11 cellular contexts compared by ENCODE assay signal in genomic region chr15:65384505-65384894, GRCh38. TPM values are rescaled to one million over a fixed set of nuclear protein-coding genes. Genes with fewer than 3 reads are reported as not detected.
A peak's percentile ranks its signal among the peaks of the same experiment; 100 is the strongest.
DNase-seq lines count a peak whose midpoint lies in the region; ATAC-seq and TF ChIP-seq lines count a peak whose summit lies in the region.
"Had no signal": no experiment of that assay in that cellular context is flagged by ENCODE, and none has a peak within 500 bp of the region (broad histone marks: within the 10 kb centered on the region; RNA-seq: fewer than 3 reads in every experiment).

No MANE protein-coding gene starts in this region.

- intact Hi-C loops in A673 (cut with micrococcal nuclease; ENCODE audit: unreplicated experiment): loop anchor here (10.0 kb wide), 1 partner anchor 350 kb away; no protein-coding TSS in a partner anchor
- intact Hi-C loops in Right ventricle myocardium superior (cut with DNase I): no loop called here

- H2BK5ac ChIP-seq in trophoblast cell (ENCODE audit: low read depth, low read length, poor library complexity): no peak overlapping the region

- no peak for TF ChIP-seq CTCF in Loucy (conservative IDR thresholded peaks at IDR 0.05; ENCODE audit: low read length)
- no peak for TF ChIP-seq CTCF in chondrocyte (IDR thresholded peaks at IDR 0.05)
- TF ChIP-seq CTCF in endodermal cell (conservative IDR thresholded peaks at IDR 0.05): no peak
- no peak for TF ChIP-seq CTCF in A673 (conservative IDR thresholded peaks at IDR 0.05; ENCODE audit: low read depth, low read length)

- H3K9ac ChIP-seq in Loucy (ENCODE audit: low read depth, low read length, poor library complexity, severe bottlenecking): peak overlapping the region; percentile 79
- H3K9ac ChIP-seq in trophoblast cell (ENCODE audit: low read length): no peak overlapping the region
- no peak overlapping the region for H3K9ac ChIP-seq in endodermal cell (ENCODE audit: extremely low read depth, low read length, poor library complexity, severe bottlenecking)

- H3K36me3 Mint-ChIP-seq in chondrocyte (ENCODE audit: low read depth) (peaks cover 29% of the 10 kb centered on the region), endodermal cell (ENCODE audit: low read depth) (peaks cover 30% of the 10 kb centered on the region)

- H3K23ac ChIP-seq in trophoblast cell (ENCODE audit: low read length): no peak overlapping the region

- H2AFZ ChIP-seq in Loucy (ENCODE audit: low read length): peak overlapping the region; percentile 97
- H2AFZ ChIP-seq in trophoblast cell (ENCODE audit: insufficient read depth, low read length, poor library complexity): no peak overlapping the region

- WGBS in trophoblast cell (ENCODE audit: extremely low coverage, insufficient coverage, insufficient read length): no CpG with 5 or more reads among the region's 4 CpGs
- WGBS in endodermal cell (ENCODE audit: insufficient coverage in 1 of 2, insufficient read length in 1 of 2), 2 experiments: 90 to 94% methylated on average over 2 to 4 of the region's 4 CpGs

- H3K4me2 ChIP-seq in Loucy (ENCODE audit: low read depth, low read length, poor library complexity, severe bottlenecking) (peak overlapping the region; percentile 98), trophoblast cell (ENCODE audit: low read length) (no peak overlapping the region)

- H3K4me1 ChIP-seq in Loucy (ENCODE audit: insufficient read depth, low read length, poor library complexity, severe bottlenecking): peaks cover 9% of the 10 kb centered on the region
- H3K4me1 ChIP-seq in trophoblast cell (ENCODE audit: control insufficient read depth in 1 of 2, insufficient read depth in 2 of 2, low read length in 2 of 2): peaks cover 19 to 26% of the 10 kb centered on the region in 2 experiments
- H3K4me1 ChIP-seq in endodermal cell (ENCODE audit: control insufficient read depth, insufficient read depth, low read length): peaks cover 5% of the 10 kb centered on the region
- peaks cover 9% of the 10 kb centered on the region for H3K4me1 ChIP-seq in A673 (ENCODE audit: insufficient read depth, low read length, poor library complexity, severe bottlenecking)

- no TSS peak for BruUV-seq in A673 (replicated peaks; lab: Mats Ljungman, UMichigan)

- H3K14ac ChIP-seq in trophoblast cell (ENCODE audit: low read length): no peak overlapping the region

- H3K9me3 Mint-ChIP-seq in chondrocyte (ENCODE audit: low read depth): no peaks in the 10 kb centered on the region
- no peaks in the 10 kb centered on the region for H3K9me3 Mint-ChIP-seq in endodermal cell

- ATAC-seq in GM18511 (IDR thresholded peaks at IDR 0.05; ENCODE audit: unreplicated experiment) (peak; percentile 16), Right ventricle myocardium superior (ENCODE audit: poor library complexity) (no peak)

- H3K79me2 ChIP-seq in Loucy (ENCODE audit: insufficient read depth, low read length) (no peaks in the 10 kb centered on the region), trophoblast cell (ENCODE audit: control insufficient read depth, insufficient read depth, low read length, poor library complexity) (peaks cover 5% of the 10 kb centered on the region)

- no peak overlapping the region for H3K4ac ChIP-seq in trophoblast cell (ENCODE audit: low read depth, low read length)

- no peaks in the 10 kb centered on the region for H3K9me2 ChIP-seq in Loucy (replicated peaks; ENCODE audit: low read depth, low read length)

- no peaks in the 10 kb centered on the region for H3F3A ChIP-seq in Loucy (ENCODE audit: low read depth)

- no peak overlapping the region for H4K8ac ChIP-seq in trophoblast cell (ENCODE audit: low read depth, low read length)

- peak overlapping the region; percentile 67 for H2BK12ac ChIP-seq in trophoblast cell (ENCODE audit: low read length)

- peak overlapping the region; percentile 48 for H4K91ac ChIP-seq in trophoblast cell (ENCODE audit: low read depth, low read length)

- H3K36me3 ChIP-seq in Loucy (ENCODE audit: insufficient read depth, low read length): no peaks in the 10 kb centered on the region
- H3K36me3 ChIP-seq in trophoblast cell (ENCODE audit: control insufficient read depth in 1 of 2, insufficient read depth in 2 of 2, low read length in 2 of 2): no peaks in the 10 kb centered on the region
- H3K36me3 ChIP-seq in endodermal cell (ENCODE audit: control insufficient read depth, insufficient read depth, low read length): peaks cover 48% of the 10 kb centered on the region
- H3K36me3 ChIP-seq in A673 (ENCODE audit: insufficient read depth, low read length, poor library complexity, severe bottlenecking): no peaks in the 10 kb centered on the region
- H3K36me3 ChIP-seq: heart right ventricle, SJCRH30 had no signal

- H4K12ac ChIP-seq in trophoblast cell (ENCODE audit: low read depth, low read length): no peak overlapping the region

- H3K9me3 ChIP-seq in Loucy (ENCODE audit: insufficient read depth, low read depth, low read length): no peaks in the 10 kb centered on the region
- H3K9me3 ChIP-seq in trophoblast cell (ENCODE audit: insufficient read depth, low read depth, low read length): peaks cover 2% of the 10 kb centered on the region
- no peaks in the 10 kb centered on the region for H3K9me3 ChIP-seq in endodermal cell (ENCODE audit: control insufficient read depth, low read length)
- H3K9me3 ChIP-seq in A673 (ENCODE audit: low read depth, low read length, poor library complexity, severe bottlenecking): no peaks in the 10 kb centered on the region
- H3K9me3 ChIP-seq: heart right ventricle, mucosa of descending colon, SJCRH30 had no signal

- H3K4me3 ChIP-seq in Loucy (ENCODE audit: low read length, poor library complexity, severe bottlenecking) (peak overlapping the region; percentile 86), trophoblast cell (ENCODE audit: low read depth, low read length) (no peak overlapping the region), endodermal cell (ENCODE audit: low read length) (no peak overlapping the region), A673 (ENCODE audit: low read depth, low read length, poor library complexity, severe bottlenecking) (no peak overlapping the region)
- H3K4me3 ChIP-seq: mucosa of descending colon, SJCRH30 had no signal

- H2BK120ac ChIP-seq in trophoblast cell (ENCODE audit: insufficient read depth, low read length, poor library complexity): no peak overlapping the region

- POLR2A ChIA-PET in A673 (lab: Charles Lee; ENCODE audit: low non-redundant PET): no interaction called here

- no peak overlapping the region for H3K18ac ChIP-seq in trophoblast cell (ENCODE audit: low read length)

- no peak overlapping the region for H2AK5ac ChIP-seq in trophoblast cell (ENCODE audit: low read length)

- H3K27ac ChIP-seq in trophoblast cell (ENCODE audit: low read depth, low read length) (no peak overlapping the region), endodermal cell (ENCODE audit: low read depth, low read length) (no peak overlapping the region), A673 (ENCODE audit: low read depth, low read length, poor library complexity, severe bottlenecking) (no peak overlapping the region)
- H3K27ac ChIP-seq: SJCRH30 had no signal

- H3K27me3 ChIP-seq in Loucy (ENCODE audit: insufficient read depth, low read length, poor library complexity, severe bottlenecking) (no peaks in the 10 kb centered on the region), trophoblast cell (ENCODE audit: insufficient read depth, low read length) (no peaks in the 10 kb centered on the region), endodermal cell (ENCODE audit: control insufficient read depth, insufficient read depth, low read length, poor library complexity, severe bottlenecking) (no peaks in the 10 kb centered on the region), A673 (replicated peaks; ENCODE audit: insufficient read depth, low read depth, low read length, poor library complexity) (peaks cover 7% of the 10 kb centered on the region)
- H3K27me3 ChIP-seq: SJCRH30 had no signal

- H3K27ac Mint-ChIP-seq in chondrocyte (ENCODE audit: unreplicated experiment) (no peak overlapping the region), endodermal cell (no peak overlapping the region)

- peak; percentile 21 for DNase-seq in chondrocyte (ENCODE audit: low spot score)
- no peak for DNase-seq in trophoblast cell
- no peak for DNase-seq in endodermal cell
- DNase-seq in A673 (ENCODE audit: low spot score): no peak
- no peak for DNase-seq in Right ventricle myocardium superior
- DNase-seq: NCI-H2081 treated with DMSO at 0.1 percent for 48 hours had no signal

- H3K27me3 Mint-ChIP-seq in chondrocyte (ENCODE audit: low read depth) (no peaks in the 10 kb centered on the region), endodermal cell (ENCODE audit: insufficient read depth) (peaks cover 6% of the 10 kb centered on the region)

- H3K4me3 Mint-ChIP-seq in chondrocyte (ENCODE audit: unreplicated experiment) (no peak overlapping the region), endodermal cell (no peak overlapping the region)

- no peaks in the 10 kb centered on the region for H4K20me1 ChIP-seq in Loucy (ENCODE audit: insufficient read depth, low read length, poor library complexity, severe bottlenecking)

- H3K4me1 Mint-ChIP-seq in chondrocyte (ENCODE audit: low read depth) (peaks cover 9% of the 10 kb centered on the region), endodermal cell (peaks cover 5% of the 10 kb centered on the region)

- CTCF ChIA-PET in A673 (lab: Charles Lee): interaction anchor here (1.9 kb wide), 1 partner anchor 65 kb away, joined by 16 read pairs; no protein-coding TSS in a partner anchor

- H3K79me1 ChIP-seq in trophoblast cell (ENCODE audit: low read length): peaks cover 13% of the 10 kb centered on the region

RNA-seq across cellular contexts. Expression of gene IGDCC3, which starts 6.7 kb away (rescaled TPM):
- 0.13 to 0.31 TPM (median 0.27 TPM) in 3 replicates for total RNA-seq in chondrocyte
- polyA plus RNA-seq in trophoblast cell (2013): 144 and 157 TPM in 2 replicates
- 10 to 100 TPM in 1 of 2 donors, 1 to 10 TPM in 1; 7.9 to 13.5 TPM for total RNA-seq in endodermal cell
- polyA plus RNA-seq in endodermal cell (2013, experiment 1 of 2): 160 TPM
- polyA plus RNA-seq in endodermal cell (2013, experiment 2 of 2): 139 TPM
- total RNA-seq in A673 (2021): 0.28 and 0.32 TPM in 2 replicates
- 0.40 TPM for total RNA-seq in Right ventricle myocardium superior

RNA-seq across cellular contexts. Expression of gene IGDCC4, which starts 38.2 kb away (rescaled TPM):
- 41.4 to 48.6 TPM (median 47.2 TPM) in 3 replicates for total RNA-seq in chondrocyte
- polyA plus RNA-seq in trophoblast cell (2013): 2.7 and 2.9 TPM in 2 replicates
- 10 to 100 TPM; 23.0 to 23.5 TPM for total RNA-seq in endodermal cell
- 27.9 TPM for polyA plus RNA-seq in endodermal cell (2013, experiment 1 of 2)
- 27.0 TPM for polyA plus RNA-seq in endodermal cell (2013, experiment 2 of 2)
- 1.1 and 3.5 TPM in 2 replicates for total RNA-seq in A673 (2021)
- total RNA-seq in Right ventricle myocardium superior: 2.4 TPM
